In genomic region chr12:127146991-127147718, GRCh38 we compare ENCODE assay signal across 24 cellular contexts.
"Had no signal": no experiment of that assay in that cellular context is flagged by ENCODE, and none has a peak within 500 bp of the region (broad histone marks: within the 10 kb centered on the region; RNA-seq: fewer than 3 reads in every experiment).

No MANE protein-coding gene starts in this region.

- DNase-seq: activated B cell treated with CpG ODN at 0.5 μM for 24 hours; activated CD4-positive, alpha-beta memory T cell treated with anti-CD3 and anti-CD28 coated beads, Interleukin-2, amount 10 ng/mL, durations not matched to agents 7 days and 5 days; activated CD4-positive, alpha-beta T cell treated with anti-CD3 and anti-CD28 coated beads for 36 hours; activated naive CD4-positive, alpha-beta T cell treated with anti-CD3 and anti-CD28 coated beads, Interleukin-2, amount 50 U/mL, for 16 hours; aorta; effector CD4-positive, alpha-beta T cell; erythroblast; foreskin keratinocyte; naive B cell; occipital lobe; posterior cingulate gyrus; small intestine; stimulated activated CD4-positive, alpha-beta T cell treated with anti-CD3 and anti-CD28 coated beads, Interleukin-2, amount 100 ng/mL, for 24 hours; stomach; T1000 had no signal

- H3K4me2 ChIP-seq: hepatocyte had no signal

- H3K27me3 Mint-ChIP-seq: activated B cell treated with CpG ODN at 0.5 μM for 24 hours; activated CD4-positive, alpha-beta T cell treated with anti-CD3 and anti-CD28 coated beads for 36 hours; brain; memory B cell had no signal

- H3K27ac Mint-ChIP-seq: activated B cell treated with CpG ODN at 0.5 μM for 24 hours; activated CD4-positive, alpha-beta memory T cell treated with anti-CD3 and anti-CD28 coated beads, Interleukin-2, amount 10 ng/mL, durations not matched to agents 7 days and 5 days; brain; memory B cell; naive B cell; stimulated activated memory B cell treated with anti-CD40 and anti-IgM and Interleukin-4, amounts not matched to agents 10 μg/mL and 1 μg/mL and 100 μg/mL, for 72 hours had no signal

- H3K4me3 Mint-ChIP-seq: activated B cell treated with CpG ODN at 0.5 μM for 24 hours; brain; memory B cell; neural crest cell; stimulated activated memory B cell treated with anti-CD40 and anti-IgM and Interleukin-4, amounts not matched to agents 10 μg/mL and 1 μg/mL and 100 μg/mL, for 72 hours had no signal

- H3K27ac ChIP-seq: hepatocyte, suprapubic skin had no signal

- H3K27me3 ChIP-seq: foreskin keratinocyte, hepatocyte, suprapubic skin, tibial nerve had no signal

- ATAC-seq: stimulated activated memory B cell treated with anti-CD40 and anti-IgM and Interleukin-4, amounts not matched to agents 10 μg/mL and 1 μg/mL and 100 μg/mL, for 72 hours had no signal

- H3K36me3 ChIP-seq: stomach, suprapubic skin, tibial nerve had no signal

- H3K36me3 Mint-ChIP-seq: brain; memory B cell; naive B cell; stimulated activated memory B cell treated with anti-CD40 and anti-IgM and Interleukin-4, amounts not matched to agents 10 μg/mL and 1 μg/mL and 100 μg/mL, for 72 hours had no signal

- H3K9me3 ChIP-seq: suprapubic skin had no signal

- FAIRE-seq: islet of Langerhans, small intestine, urothelium cell line had no signal

- H3K4me1 Mint-ChIP-seq: activated B cell treated with CpG ODN at 0.5 μM for 24 hours; memory B cell; neural crest cell; stimulated activated memory B cell treated with anti-CD40 and anti-IgM and Interleukin-4, amounts not matched to agents 10 μg/mL and 1 μg/mL and 100 μg/mL, for 72 hours had no signal

- H3K9me3 Mint-ChIP-seq: activated CD4-positive, alpha-beta memory T cell treated with anti-CD3 and anti-CD28 coated beads, Interleukin-2, amount 10 ng/mL, durations not matched to agents 7 days and 5 days had no signal

- H3K4me3 ChIP-seq: hepatocyte had no signal
